ENCODE assay signal across 8 cellular contexts in genomic region chr9:131478421-131478868, GRCh38. TPM values are rescaled to one million over a fixed set of nuclear protein-coding genes. Genes with fewer than 3 reads are reported as not detected.
DNase-seq lines count a peak whose midpoint lies in the region; ATAC-seq, FAIRE-seq and TF ChIP-seq lines count a peak whose summit lies in the region.

No MANE protein-coding gene starts in this region.

- no peak for FAIRE-seq in frontal cortex (lab: Jason Lieb, UNC)

- H3K27ac Mint-ChIP-seq in osteocyte (ENCODE audit: unreplicated experiment): no peak overlapping the region

- peak; percentile 57 for TF ChIP-seq CTCF in epithelial cell of esophagus (IDR thresholded peaks at IDR 0.05; ENCODE audit: insufficient read depth, low read depth, low read length, missing control alignments)
- TF ChIP-seq CTCF in osteocyte (IDR thresholded peaks at IDR 0.05): peak; percentile 70

- H3K4me1 Mint-ChIP-seq in osteocyte (ENCODE audit: unreplicated experiment): no peaks in the 10 kb centered on the region

- no peak overlapping the region for H3K4me3 Mint-ChIP-seq in osteocyte (ENCODE audit: unreplicated experiment)

- no peaks in the 10 kb centered on the region for H3K27me3 Mint-ChIP-seq in osteocyte (ENCODE audit: unreplicated experiment)

- ATAC-seq in HG02852 (IDR thresholded peaks at IDR 0.05; ENCODE audit: unreplicated experiment): no peak

- H3K9me3 Mint-ChIP-seq in osteocyte (ENCODE audit: unreplicated experiment): no peaks in the 10 kb centered on the region

- H3K36me3 Mint-ChIP-seq in osteocyte (ENCODE audit: unreplicated experiment): peaks cover 59% of the 10 kb centered on the region

- DNase-seq in ELR (ENCODE audit: low read depth) (peak; percentile 57), NCI-H128 (lab: John Stamatoyannopoulos, UW; ENCODE audit: unreplicated experiment) (peak; percentile 10), epithelial cell of esophagus (ENCODE audit: low read depth) (peak; percentile 35), osteocyte (ENCODE audit: extremely low spot score, unreplicated experiment) (no peak), frontal cortex (ENCODE audit: low spot score in 2 of 2) (no peak), RKO (ENCODE audit: low spot score) (no peak)
- DNase-seq in activated CD8-positive, alpha-beta memory T cell treated with anti-CD3 and anti-CD28 coated beads for 24 hours: peak; percentile 82

- H3K4me3 ChIP-seq in epithelial cell of esophagus (ENCODE audit: low read length): no peak overlapping the region

RNA-seq across cellular contexts. Expression of gene POMT1, which starts 24.3 kb away (rescaled TPM):
- 53.3 and 54.8 TPM in 2 replicates for total RNA-seq in osteocyte
- 42.4 TPM for total RNA-seq in frontal cortex

RNA-seq across cellular contexts. Expression of gene UCK1, which starts 52.6 kb away (rescaled TPM):
- total RNA-seq in osteocyte (30.7 and 32.2 TPM in 2 replicates), frontal cortex (15.5 TPM)

Comparison
In these comparisons a context has a peak if more than half of its experiments do, and no peak if none do; other contexts are left out.
1. DNase-seq: peak in ELR (single experiment), NCI-H128 (single experiment), activated CD8-positive, alpha-beta memory T cell treated with anti-CD3 and anti-CD28 coated beads for 24 hours (single experiment) and epithelial cell of esophagus (single experiment); none in osteocyte (single experiment), frontal cortex (0 of 2) and RKO (single experiment).